In genomic region chr21:43740497-43741156, GRCh38 we compare ENCODE assay signal across 8 cellular contexts. TPM values are rescaled to one million over a fixed set of nuclear protein-coding genes. Genes with fewer than 3 reads are reported as not detected.
A peak's percentile ranks its signal among the peaks of the same experiment; 100 is the strongest.
DNase-seq lines count a peak whose midpoint lies in the region; ATAC-seq lines count a peak whose summit lies in the region.

No MANE protein-coding gene starts in this region.

- intact Hi-C loops in left ventricle myocardium superior (cut with micrococcal nuclease) = no loop called here

- H3K9me3 Mint-ChIP-seq in stimulated activated effector memory CD8-positive, alpha-beta T cell treated with anti-CD3 and anti-CD28 coated beads, Interleukin-12 subunit alpha, Interleukin-12 subunit beta, amount 100 ng/mL, for 72 hours = no peaks in the 10 kb centered on the region

- ATAC-seq in left ventricle myocardium superior (peak; percentile 48), GM19467 (IDR thresholded peaks at IDR 0.05; ENCODE audit: unreplicated experiment) (no peak)
- peak; percentile 74 for ATAC-seq in stimulated activated effector memory CD8-positive, alpha-beta T cell treated with anti-CD3 and anti-CD28 coated beads, Interleukin-12 subunit alpha, Interleukin-12 subunit beta, amount 100 ng/mL, for 72 hours

- peak overlapping the region; percentile 31 for H3K4me3 Mint-ChIP-seq in stimulated activated effector memory CD8-positive, alpha-beta T cell treated with anti-CD3 and anti-CD28 coated beads, Interleukin-12 subunit alpha, Interleukin-12 subunit beta, amount 100 ng/mL, for 72 hours

- peaks cover 20% of the 10 kb centered on the region for H3K4me1 Mint-ChIP-seq in stimulated activated effector memory CD8-positive, alpha-beta T cell treated with anti-CD3 and anti-CD28 coated beads, Interleukin-12 subunit alpha, Interleukin-12 subunit beta, amount 100 ng/mL, for 72 hours

- peaks cover 32% of the 10 kb centered on the region for H3K36me3 Mint-ChIP-seq in stimulated activated effector memory CD8-positive, alpha-beta T cell treated with anti-CD3 and anti-CD28 coated beads, Interleukin-12 subunit alpha, Interleukin-12 subunit beta, amount 100 ng/mL, for 72 hours

- DNase-seq in DMS 273 (lab: John Stamatoyannopoulos, UW; ENCODE audit: unreplicated experiment) (peak; percentile 71), DMS 273 treated with DMSO at 0.1 percent for 48 hours (lab: John Stamatoyannopoulos, UW) (no peak), SW480 (ENCODE audit: low spot score) (peak; percentile 85), left ventricle myocardium superior (no peak), NCI-H187 (lab: John Stamatoyannopoulos, UW) (no peak), HuH-7.5 (ENCODE audit: low spot score) (no peak)
- DNase-seq in stimulated activated effector memory CD8-positive, alpha-beta T cell treated with anti-CD3 and anti-CD28 coated beads, Interleukin-12 subunit alpha, Interleukin-12 subunit beta, amount 100 ng/mL, for 72 hours (ENCODE audit: low spot score in 2 of 2) = no peak

- peak overlapping the region; percentile 76 for H3K27ac Mint-ChIP-seq in stimulated activated effector memory CD8-positive, alpha-beta T cell treated with anti-CD3 and anti-CD28 coated beads, Interleukin-12 subunit alpha, Interleukin-12 subunit beta, amount 100 ng/mL, for 72 hours

RNA-seq across cellular contexts. Expression of gene PDXK, which starts 21.7 kb away (rescaled TPM):
- total RNA-seq in left ventricle myocardium superior = 117 TPM

RNA-seq across cellular contexts. Expression of gene CSTB, which starts 35.5 kb away (rescaled TPM):
- total RNA-seq in left ventricle myocardium superior = 37.6 TPM

RNA-seq across cellular contexts. Expression of gene RRP1, which starts 48.8 kb away (rescaled TPM):
- total RNA-seq in left ventricle myocardium superior = 13.5 TPM

Comparison
In these comparisons a context has a peak if more than half of its experiments do, and no peak if none do; other contexts are left out.
1. DNase-seq: peak in DMS 273 (single experiment) and SW480 (single experiment); none in DMS 273 treated with DMSO at 0.1 percent for 48 hours (single experiment), left ventricle myocardium superior (single experiment), stimulated activated effector memory CD8-positive, alpha-beta T cell treated with anti-CD3 and anti-CD28 coated beads, Interleukin-12 subunit alpha, Interleukin-12 subunit beta, amount 100 ng/mL, for 72 hours (0 of 2), NCI-H187 (0 of 2) and HuH-7.5 (single experiment).